Comparison of ENCODE assay signal across 10 cellular contexts in the genomic region with DNA sequence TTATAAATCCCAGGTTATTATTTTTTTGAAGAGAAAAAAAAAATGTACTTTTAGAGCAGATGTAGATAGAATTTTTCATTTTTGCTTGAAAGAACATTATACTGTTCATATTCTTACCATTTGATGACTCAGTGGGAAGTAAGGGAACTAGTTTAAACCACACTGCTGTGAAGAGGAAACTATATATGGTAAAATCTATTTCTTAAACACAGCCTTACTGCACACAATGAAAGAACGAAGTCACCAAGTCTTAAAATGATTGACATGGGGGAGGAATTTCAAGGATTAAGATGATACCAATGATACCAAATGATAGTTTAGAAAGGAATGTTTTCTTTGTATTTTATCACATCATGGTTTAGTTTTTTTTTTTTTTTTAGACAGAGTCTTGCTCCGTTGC. TPM values are rescaled to one million over a fixed set of nuclear protein-coding genes. Genes with fewer than 3 reads are reported as not detected.
DNase-seq lines count a peak whose midpoint lies in the region; ATAC-seq and TF ChIP-seq lines count a peak whose summit lies in the region.
"Had no signal": no experiment of that assay in that cellular context is flagged by ENCODE, and none has a peak within 500 bp of the region (broad histone marks: within the 10 kb centered on the region; RNA-seq: fewer than 3 reads in every experiment).

No MANE protein-coding gene starts in this region.

- H3K27me3 ChIP-seq in CD4-positive, alpha-beta T cell (ENCODE audit: control insufficient read depth, insufficient read depth, low read length) = no peaks in the 10 kb centered on the region
- no peaks in the 10 kb centered on the region for H3K27me3 ChIP-seq in left lung

- POLR2A ChIA-PET in CD4-positive, alpha-beta T cell (lab: Charles Lee) = no interaction called here

- H3K36me3 ChIP-seq in left lung = peaks cover 0 to 21% of the 10 kb centered on the region in 2 donors

- peak; percentile 22 for ATAC-seq in CD4-positive, alpha-beta T cell (ENCODE audit: poor library complexity)
- ATAC-seq in HG03432 (IDR thresholded peaks at IDR 0.05; ENCODE audit: unreplicated experiment) = peak; percentile 39
- peak; percentile 75 for ATAC-seq in activated T-helper 17 cell treated with anti-CD3 and anti-CD28 coated beads, Interleukin-2, amount 50 U/mL, for 72 hours (replicated peaks)
- ATAC-seq in left lung = peak; percentile 24
- no peak for ATAC-seq in GM19324 (IDR thresholded peaks at IDR 0.05; ENCODE audit: low FRiP score, unreplicated experiment)

- no peaks in the 10 kb centered on the region for H3K9me3 ChIP-seq in CD4-positive, alpha-beta T cell (ENCODE audit: control insufficient read depth, low read length)
- H3K9me3 ChIP-seq in left lung = no peaks in the 10 kb centered on the region

- H3K4me3 ChIP-seq in left lung = no peak overlapping the region

- DNase-seq in CD4-positive, alpha-beta T cell = no peak
- DNase-seq in left lung = no peak
- no peak for DNase-seq in DMS79 (lab: John Stamatoyannopoulos, UW)
- no peak for DNase-seq in substantia nigra (lab: John Stamatoyannopoulos, UW)
- no peak for DNase-seq in DMS53 treated with DMSO at 0.1 percent for 48 hours (lab: John Stamatoyannopoulos, UW; ENCODE audit: unreplicated experiment)
- DNase-seq: NCI-H1105 treated with DMSO at 0.1 percent for 48 hours had no signal

- no peak overlapping the region for H3K27ac ChIP-seq in CD4-positive, alpha-beta T cell (ENCODE audit: low read depth, low read length)
- H3K27ac ChIP-seq in left lung (peak overlapping the region; percentile 33 to 63), substantia nigra (ENCODE audit: low read depth, low read length, poor library complexity, severe bottlenecking) (no peak overlapping the region)

- no peaks in the 10 kb centered on the region for H3K9me3 Mint-ChIP-seq in CD4-positive, alpha-beta T cell
- no peaks in the 10 kb centered on the region for H3K9me3 Mint-ChIP-seq in activated T-helper 17 cell treated with anti-CD3 and anti-CD28 coated beads, Interleukin-2, amount 50 U/mL, for 72 hours
- H3K9me3 Mint-ChIP-seq: nephron had no signal

- H3K27me3 Mint-ChIP-seq in CD4-positive, alpha-beta T cell = no peaks in the 10 kb centered on the region
- no peaks in the 10 kb centered on the region for H3K27me3 Mint-ChIP-seq in activated T-helper 17 cell treated with anti-CD3 and anti-CD28 coated beads, Interleukin-2, amount 50 U/mL, for 72 hours

- H3K4me3 Mint-ChIP-seq in CD4-positive, alpha-beta T cell = peak overlapping the region; percentile 5
- H3K4me3 Mint-ChIP-seq in activated T-helper 17 cell treated with anti-CD3 and anti-CD28 coated beads, Interleukin-2, amount 50 U/mL, for 72 hours = peak overlapping the region; percentile 81
- H3K4me3 Mint-ChIP-seq: nephron had no signal

- CTCF ChIA-PET in CD4-positive, alpha-beta T cell (lab: Charles Lee) = no interaction called here

- intact Hi-C loops in CD4-positive, alpha-beta T cell (cut with DNase I, micrococcal nuclease) = no loop called here
- intact Hi-C loops in left lung (cut with DNase I) = no loop called here

- peaks cover 78% of the 10 kb centered on the region for H3K4me1 Mint-ChIP-seq in CD4-positive, alpha-beta T cell (ENCODE audit: low read depth)
- peaks cover 20% of the 10 kb centered on the region for H3K4me1 Mint-ChIP-seq in activated T-helper 17 cell treated with anti-CD3 and anti-CD28 coated beads, Interleukin-2, amount 50 U/mL, for 72 hours

- peaks cover 48% of the 10 kb centered on the region for H3K36me3 Mint-ChIP-seq in CD4-positive, alpha-beta T cell (ENCODE audit: low read depth)
- H3K36me3 Mint-ChIP-seq in activated T-helper 17 cell treated with anti-CD3 and anti-CD28 coated beads, Interleukin-2, amount 50 U/mL, for 72 hours (ENCODE audit: low read depth) = peaks cover 70% of the 10 kb centered on the region

- TF ChIP-seq CTCF in CD4-positive, alpha-beta T cell (IDR thresholded peaks at IDR 0.05) = no peak
- TF ChIP-seq CTCF in left lung (IDR thresholded peaks at IDR 0.05) = no peak

- H3K4me1 ChIP-seq in left lung = peaks cover 20 to 89% of the 10 kb centered on the region in 2 donors

- peak overlapping the region; percentile 34 for H3K27ac Mint-ChIP-seq in CD4-positive, alpha-beta T cell
- H3K27ac Mint-ChIP-seq in activated T-helper 17 cell treated with anti-CD3 and anti-CD28 coated beads, Interleukin-2, amount 50 U/mL, for 72 hours = peak overlapping the region; percentile 89

RNA-seq across cellular contexts. Expression of a gene that starts 5.0 kb away (rescaled TPM):
- 100 to 1,000 TPM; 128 to 130 TPM for total RNA-seq in CD4-positive, alpha-beta T cell
- 100 to 1,000 TPM; 276 to 518 TPM for total RNA-seq in activated T-helper 17 cell treated with anti-CD3 and anti-CD28 coated beads, Interleukin-2, amount 50 U/mL, for 72 hours
- 100 to 1,000 TPM; 231 to 314 TPM for total RNA-seq in left lung

Comparison
In these comparisons a context has a peak if more than half of its experiments do, and no peak if none do; other contexts are left out.
1. H3K27ac ChIP-seq: peak in left lung (2 of 2); none in CD4-positive, alpha-beta T cell (single experiment) and substantia nigra (single experiment).